15 cellular contexts compared by ENCODE assay signal in genomic region chr9:77131411-77131810, GRCh38.
"Had no signal": no experiment of that assay in that cellular context is flagged by ENCODE, and none has a peak within 500 bp of the region (broad histone marks: within the 10 kb centered on the region; RNA-seq: fewer than 3 reads in every experiment).

No MANE protein-coding gene starts in this region.

- H3K4me3 ChIP-seq: coronary artery, psoas muscle had no signal

- DNase-seq: effector CD4-positive, alpha-beta T cell; endodermal cell; erythroblast; foreskin melanocyte; head of caudate nucleus; hippocampal formation; left colon; mammary epithelial cell; naive thymus-derived CD4-positive, alpha-beta T cell; psoas muscle; small intestine; stimulated activated CD4-positive, alpha-beta T cell treated with anti-CD3 and anti-CD28 coated beads, Interleukin-12 subunit alpha, Interleukin-12 subunit beta, amount 100 ng/mL, for 4 hours; stimulated activated naive CD4-positive, alpha-beta T cell treated with Interleukin-2 at 50 U/mL for 16 hours had no signal

- ATAC-seq: left colon; naive thymus-derived CD4-positive, alpha-beta T cell; psoas muscle had no signal

- H3K36me3 ChIP-seq: neutrophil had no signal

- H3K9me3 ChIP-seq: neutrophil, psoas muscle had no signal

- H3K4me1 ChIP-seq: psoas muscle had no signal
